31 cellular contexts compared by ENCODE assay signal in genomic region chr17:44610331-44610730, GRCh38. TPM values are rescaled to one million over a fixed set of nuclear protein-coding genes. Genes with fewer than 3 reads are reported as not detected.
A peak's percentile ranks its signal among the peaks of the same experiment; 100 is the strongest.
DNase-seq lines count a peak whose midpoint lies in the region; ATAC-seq and TF ChIP-seq lines count a peak whose summit lies in the region.
"Had no signal": no experiment of that assay in that cellular context is flagged by ENCODE, and none has a peak within 500 bp of the region (broad histone marks: within the 10 kb centered on the region; RNA-seq: fewer than 3 reads in every experiment).

No MANE protein-coding gene starts in this region.

- ATAC-seq in IMR-90 (ENCODE audit: low read depth) = no peak
- no peak for ATAC-seq in GM18873 (IDR thresholded peaks at IDR 0.05; ENCODE audit: low FRiP score, unreplicated experiment)
- ATAC-seq: body of pancreas, heart right ventricle, Panc1 had no signal

- H3K9me3 ChIP-seq in IMR-90 (ENCODE audit: control insufficient read depth, insufficient read depth, low read length) = no peaks in the 10 kb centered on the region
- no peaks in the 10 kb centered on the region for H3K9me3 ChIP-seq in SK-N-MC (ENCODE audit: low read depth, low read length)
- peaks cover 4% of the 10 kb centered on the region for H3K9me3 ChIP-seq in mesodermal cell (ENCODE audit: control insufficient read depth, low read length)
- no peaks in the 10 kb centered on the region for H3K9me3 ChIP-seq in PC-9 (ENCODE audit: insufficient read depth, low read depth)
- H3K9me3 ChIP-seq in HAP-1 = no peaks in the 10 kb centered on the region
- H3K9me3 ChIP-seq: body of pancreas, heart right ventricle, lower lobe of right lung had no signal

- H3K4me3 ChIP-seq in IMR-90 (ENCODE audit: insufficient read depth, low read depth, low read length) (no peak overlapping the region), SK-N-MC (peak overlapping the region; percentile 35; the same call in 1 of the 2 replicates), mesodermal cell (ENCODE audit: extremely low read depth, insufficient read depth, low read length, poor library complexity, severe bottlenecking) (no peak overlapping the region), PC-9 (no peak overlapping the region), HAP-1 (no peak overlapping the region)
- H3K4me3 ChIP-seq: body of pancreas, heart right ventricle, lower lobe of right lung, skin epidermis had no signal

- H3K27me3 ChIP-seq in IMR-90 (ENCODE audit: control insufficient read depth, insufficient read depth, low read length) (peaks cover 4% of the 10 kb centered on the region; the same call in 1 of the 2 replicates), PC-9 (ENCODE audit: insufficient read depth, low read depth) (no peaks in the 10 kb centered on the region), HAP-1 (ENCODE audit: low read depth) (peaks cover 2% of the 10 kb centered on the region; the same call in 1 of the 2 replicates)
- H3K27me3 ChIP-seq: body of pancreas had no signal

- no peak overlapping the region for H4K5ac ChIP-seq in IMR-90 (ENCODE audit: low read depth, low read length)

- WGBS in IMR-90 (ENCODE audit: extremely low coverage in 2 of 2, insufficient read length in 1 of 2), 2 experiments = 50% methylated on average over 2 of the region's 4 CpGs; no CpG with 5 or more reads in 1 of the 2 experiments
- WGBS in mesodermal cell (ENCODE audit: insufficient coverage in 2 of 2), 2 experiments = 49 to 86% methylated on average over 2 to 4 of the region's 4 CpGs

- no peak overlapping the region for H3K4me2 ChIP-seq in IMR-90 (ENCODE audit: low read depth, low read length)
- no peak overlapping the region for H3K4me2 ChIP-seq in PC-9

- BruUV-seq in IMR-90 (replicated peaks; lab: Mats Ljungman, UMichigan) (no TSS peak), PC-9 (replicated peaks; lab: Mats Ljungman, UMichigan) (no TSS peak)

- in situ Hi-C loops in IMR-90 (cut with MboI; ENCODE audit: low sequenced_read_pairs) (no loop called here), HAP-1 (cut with MboI; ENCODE audit: low sequenced_read_pairs) (no loop called here)

- no peak overlapping the region for H2BK20ac ChIP-seq in IMR-90 (ENCODE audit: low read depth, low read length)

- H4K20me1 ChIP-seq in IMR-90 (ENCODE audit: insufficient read depth, low read length) = no peaks in the 10 kb centered on the region
- no peaks in the 10 kb centered on the region for H4K20me1 ChIP-seq in PC-9 (ENCODE audit: insufficient read depth)

- H3K18ac ChIP-seq in IMR-90 (ENCODE audit: low read depth, low read length) = 0 out of 2 replicates have a peak overlapping the region, but pooled peaks have one; percentile 6

- H3F3A ChIP-seq in PC-9 (ENCODE audit: insufficient read depth, low read depth) = no peaks in the 10 kb centered on the region

- peak overlapping the region; percentile 63 for H2AK5ac ChIP-seq in IMR-90 (ENCODE audit: low read depth, low read length)

- H2AFZ ChIP-seq in IMR-90 (replicated peaks; ENCODE audit: low read length, poor library complexity) (peak overlapping the region; percentile 12), PC-9 (no peak overlapping the region)
- H2AFZ ChIP-seq: parathyroid adenoma had no signal

- peak; percentile 1 for DNase-seq in AG08396 (ENCODE audit: low spot score)
- no peak for DNase-seq in IMR-90
- DNase-seq in SK-N-MC (ENCODE audit: low read depth, low spot score) = no peak
- no peak for DNase-seq in PC-9
- no peak for DNase-seq in activated CD4-positive, CD25-positive, alpha-beta regulatory T cell treated with anti-CD3 and anti-CD28 coated beads, Interleukin-2, amount 50 U/mL, for 72 hours
- no peak for DNase-seq in HAP-1 (ENCODE audit: low spot score in 2 of 2)
- DNase-seq: activated CD4-positive, alpha-beta T cell treated with anti-CD3 and anti-CD28 coated beads for 48 hours; activated CD8-positive, alpha-beta memory T cell treated with anti-CD3 and anti-CD28 coated beads for 24 hours; activated naive CD4-positive, alpha-beta T cell treated with anti-CD3 and anti-CD28 coated beads, Interleukin-2, amount 50 U/mL, for 16 hours; activated T-cell treated with anti-CD3 and anti-CD28 coated beads for 4 hours; CD4-positive, alpha-beta T cell; foreskin melanocyte; H9; heart right ventricle; lower lobe of right lung; NCI-H1694; NCI-H526 treated with DMSO at 0.1 percent for 48 hours; SHP77 treated with DMSO at 0.1 percent for 48 hours; stimulated activated naive CD4-positive, alpha-beta T cell; SW 1271 had no signal

- dilution Hi-C loops in IMR-90 (cut with HindIII; ENCODE audit: low sequenced_read_pairs, unreplicated experiment) = no loop called here

- H3K79me1 ChIP-seq in IMR-90 (ENCODE audit: low read depth in 1 of 2, low read length in 2 of 2) = 0 out of 4 replicates have a peak, but pooled peaks cover 0 to 6% of the 10 kb centered on the region in 2 experiments

- no peak overlapping the region for H3K14ac ChIP-seq in IMR-90 (replicated peaks; ENCODE audit: low read depth, low read length)

- H3K23ac ChIP-seq in IMR-90 (ENCODE audit: low read depth, low read length) = no peak overlapping the region

- H4K91ac ChIP-seq in IMR-90 (ENCODE audit: insufficient read depth, low read depth, low read length) = no peak overlapping the region

- intact Hi-C loops in IMR-90 (cut with micrococcal nuclease) = no loop called here
- intact Hi-C loops in PC-9 (cut with micrococcal nuclease; ENCODE audit: unreplicated experiment) = no loop called here

- no peak overlapping the region for H3K4ac ChIP-seq in IMR-90 (ENCODE audit: low read depth, low read length)

- peaks cover 14% of the 10 kb centered on the region for H3K9me1 ChIP-seq in IMR-90 (ENCODE audit: insufficient read depth, low read length)

- no peak overlapping the region for H2BK5ac ChIP-seq in IMR-90 (ENCODE audit: low read depth, low read length, poor library complexity, severe bottlenecking)

- H3K9ac ChIP-seq in IMR-90 (ENCODE audit: low read depth, low read length) = no peak overlapping the region
- no peak overlapping the region for H3K9ac ChIP-seq in SK-N-MC (ENCODE audit: insufficient read length)
- H3K9ac ChIP-seq: parathyroid adenoma had no signal

- TF ChIP-seq POLR2A in IMR-90 (IDR thresholded peaks at IDR 0.05; ENCODE audit: low read depth, low read length) = no peak

- no peak for TF ChIP-seq RAD21 in IMR-90 (IDR thresholded peaks at IDR 0.05; ENCODE audit: low read length)

- TF ChIP-seq CTCF in IMR-90 (conservative IDR thresholded peaks at IDR 0.05; ENCODE audit: low read depth, low read length) (no peak), PC-9 (conservative IDR thresholded peaks at IDR 0.05) (no peak)

- H3K56ac ChIP-seq in IMR-90 (ENCODE audit: extremely low read depth, insufficient read depth, low read length) = no peak overlapping the region

- no peak overlapping the region for H2BK120ac ChIP-seq in IMR-90 (ENCODE audit: low read depth, low read length)

- H2BK15ac ChIP-seq in IMR-90 (ENCODE audit: low read depth, low read length) = no peak overlapping the region; the same call in 2 of the 3 replicates

- H3K36me3 ChIP-seq in IMR-90 (ENCODE audit: control insufficient read depth, insufficient read depth, low read length) = no peaks in the 10 kb centered on the region
- H3K36me3 ChIP-seq in SK-N-MC (ENCODE audit: insufficient read depth, low read length) = no peaks in the 10 kb centered on the region
- no peaks in the 10 kb centered on the region for H3K36me3 ChIP-seq in mesodermal cell (ENCODE audit: control insufficient read depth, insufficient read depth, low read length)
- H3K36me3 ChIP-seq in PC-9 (ENCODE audit: low read depth) = no peaks in the 10 kb centered on the region
- no peaks in the 10 kb centered on the region for H3K36me3 ChIP-seq in HAP-1 (replicated peaks)
- H3K36me3 ChIP-seq: heart right ventricle, lower lobe of right lung had no signal

- H3K27ac ChIP-seq in IMR-90 (ENCODE audit: insufficient read depth, low read length) (no peak overlapping the region), SK-N-MC (peak overlapping the region; percentile 73; the same call in 1 of the 2 replicates), mesodermal cell (ENCODE audit: low read depth, low read length, severe bottlenecking) (peak overlapping the region; percentile 11), PC-9 (no peak overlapping the region)
- H3K27ac ChIP-seq: body of pancreas, heart right ventricle, lower lobe of right lung, parathyroid adenoma, VCaP had no signal

- H3K9me2 ChIP-seq in PC-9 (ENCODE audit: insufficient read depth) = no peaks in the 10 kb centered on the region

- no peaks in the 10 kb centered on the region for H3K79me2 ChIP-seq in PC-9 (ENCODE audit: low read depth)
- H3K79me2 ChIP-seq: parathyroid adenoma had no signal

- CTCF ChIA-PET in IMR-90 (lab: Yijun Ruan, JAX) (interaction anchor here (0.6 kb wide), 1 partner anchor 400 kb away, joined by 3 read pairs; no protein-coding TSS in a partner anchor), PC-9 (lab: Charles Lee) (no interaction called here)

- H3K4me1 ChIP-seq in IMR-90 (ENCODE audit: control insufficient read depth, insufficient read depth, low read length) (peaks cover 17% of the 10 kb centered on the region), mesodermal cell (ENCODE audit: control insufficient read depth, insufficient read depth, low read length, poor library complexity, severe bottlenecking) (peaks cover 24% of the 10 kb centered on the region), PC-9 (replicated peaks; ENCODE audit: insufficient read depth) (no peaks in the 10 kb centered on the region), HAP-1 (no peaks in the 10 kb centered on the region)
- H3K4me1 ChIP-seq: body of pancreas, lower lobe of right lung had no signal

- no peak overlapping the region for H4K8ac ChIP-seq in IMR-90 (ENCODE audit: low read depth in 2 of 2, low read length in 2 of 2)

- no peak overlapping the region for H2AK9ac ChIP-seq in IMR-90 (replicated peaks; ENCODE audit: low read depth, low read length, poor library complexity)

- POLR2A ChIA-PET in IMR-90 (lab: Charles Lee; ENCODE audit: unreplicated experiment) = no interaction called here
- POLR2A ChIA-PET in PC-9 (lab: Charles Lee; ENCODE audit: unreplicated experiment) = no interaction called here

RNA-seq across cellular contexts. Expression of gene MEIOC, which starts 45.9 kb away (rescaled TPM):
- total RNA-seq in IMR-90 (2012; rRNA removed) (0.28 and 0.36 TPM in 2 replicates), PC-9 (2021) (not detected in 2 replicates)
- polyA plus RNA-seq in IMR-90 (2012; rRNA removed) = 0.27 and 0.37 TPM in 2 replicates
- polyA plus RNA-seq in IMR-90 (2012; cell fraction: cytosol; rRNA removed) = 0.32 and 0.90 TPM in 2 replicates
- polyA plus RNA-seq in IMR-90 (2012; cell fraction: nucleus; rRNA removed; ENCODE audit: low replicate concordance) = 0.23 and 0.31 TPM in 2 replicates
- polyA plus RNA-seq in mesodermal cell (2013, experiment 1 of 2) = 1.0 TPM
- polyA plus RNA-seq in mesodermal cell (2013, experiment 2 of 2) = 0.91 TPM
- total RNA-seq: body of pancreas, lower lobe of right lung, mucosa of gallbladder, urinary bladder had no signal
- polyA plus RNA-seq: neural cell had no signal

RNA-seq across cellular contexts. Expression of gene FZD2, which starts 53.0 kb away (rescaled TPM):
- 21.3 and 22.8 TPM in 2 replicates for total RNA-seq in IMR-90 (2012; rRNA removed)
- 130 and 133 TPM in 2 replicates for polyA plus RNA-seq in IMR-90 (2012; rRNA removed)
- polyA plus RNA-seq in IMR-90 (2012; cell fraction: cytosol; rRNA removed) = 46.5 and 172 TPM in 2 replicates
- 28.2 and 69.3 TPM in 2 replicates for polyA plus RNA-seq in IMR-90 (2012; cell fraction: nucleus; rRNA removed; ENCODE audit: low replicate concordance)
- polyA plus RNA-seq in mesodermal cell (2013, experiment 1 of 2) = 38.7 TPM
- polyA plus RNA-seq in mesodermal cell (2013, experiment 2 of 2) = 35.7 TPM
- total RNA-seq in PC-9 (2021) = 50.5 and 61.8 TPM in 2 replicates
- total RNA-seq: CD4-positive, alpha-beta T cell had no signal
- polyA plus RNA-seq: IgD-negative memory B cell had no signal

Comparison
In these comparisons a context has a peak if more than half of its experiments do, and no peak if none do; other contexts are left out.
1. H3K27ac ChIP-seq: peak in SK-N-MC (single experiment) and mesodermal cell (single experiment); none in IMR-90 (single experiment) and PC-9 (single experiment).